ENCODE assay signal across 8 cellular contexts in genomic region chrX:43882294-43882681, GRCh38. TPM values are rescaled to one million over a fixed set of nuclear protein-coding genes. Genes with fewer than 3 reads are reported as not detected.
A peak's percentile ranks its signal among the peaks of the same experiment; 100 is the strongest.
DNase-seq lines count a peak whose midpoint lies in the region; ATAC-seq and TF ChIP-seq lines count a peak whose summit lies in the region.

Gene MAOB (minus strand): TSS chrX:43882450. CDS start chrX:43882299, 151 bp downstream.

- no peaks in the 10 kb centered on the region for H3K36me3 Mint-ChIP-seq in activated T-cell treated with anti-CD3 and anti-CD28 coated beads, Interleukin-2, amount 50 U/mL, for 72 hours (ENCODE audit: insufficient read depth in 2 of 2)

- no peaks in the 10 kb centered on the region for H3K79me2 ChIP-seq in GM23248 (ENCODE audit: insufficient read depth)

- H3K4me3 ChIP-seq in GM23248 (0 out of 2 replicates have a peak within 1 kb of the TSS, but pooled peaks have one; percentile 18), left ventricle myocardium inferior (peak within 1 kb of the TSS; percentile 69), retinal pigment epithelial cell (ENCODE audit: low read length) (peak within 1 kb of the TSS; percentile 29)

- intact Hi-C loops in left ventricle myocardium inferior (cut with micrococcal nuclease) = no loop called here

- H4K20me1 ChIP-seq in GM23248 (ENCODE audit: insufficient read depth) = no peaks in the 10 kb centered on the region

- H3K4me3 Mint-ChIP-seq in activated T-cell treated with anti-CD3 and anti-CD28 coated beads, Interleukin-2, amount 50 U/mL, for 72 hours = peak within 1 kb of the TSS in 1 of 2 donors; percentile 24

- no peaks in the 10 kb centered on the region; the same call in 1 of the 2 replicates for H3K27me3 ChIP-seq in GM23248 (replicated peaks; ENCODE audit: insufficient read depth)
- no peaks in the 10 kb centered on the region for H3K27me3 ChIP-seq in left ventricle myocardium inferior (ENCODE audit: low read depth)

- no peaks in the 10 kb centered on the region for H3K36me3 ChIP-seq in GM23248 (ENCODE audit: low read depth)
- H3K36me3 ChIP-seq in left ventricle myocardium inferior = no peaks in the 10 kb centered on the region

- 0% methylated on average over 1 of the region's 36 CpGs; no CpG with 5 or more reads in 1 of the 2 experiments for WGBS in GM23248 (ENCODE audit: low coverage in 1 of 2, low lambda C conversion rate in 2 of 2, missing lambda C conversion rate in 2 of 2), 2 experiments

- H3K9me3 Mint-ChIP-seq in activated T-cell treated with anti-CD3 and anti-CD28 coated beads, Interleukin-2, amount 50 U/mL, for 72 hours = no peaks in the 10 kb centered on the region

- peaks cover 6% of the 10 kb centered on the region for H3K4me1 Mint-ChIP-seq in activated T-cell treated with anti-CD3 and anti-CD28 coated beads, Interleukin-2, amount 50 U/mL, for 72 hours (ENCODE audit: low read depth)

- DNase-seq in GM23248 = peak; percentile 35
- peak; percentile 34 to 44 for DNase-seq in activated T-cell treated with anti-CD3 and anti-CD28 coated beads, Interleukin-2, amount 50 U/mL, for 72 hours
- peak; percentile 61 for DNase-seq in left ventricle myocardium inferior
- no peak for DNase-seq in retinal pigment epithelial cell (ENCODE audit: low read depth)
- DNase-seq in SHP77 (lab: John Stamatoyannopoulos, UW) = no peak
- DNase-seq in NCI-H1694 (lab: John Stamatoyannopoulos, UW) = no peak

- H3K9me2 ChIP-seq in GM23248 (ENCODE audit: insufficient read depth) = no peaks in the 10 kb centered on the region

- no peaks in the 10 kb centered on the region for H3K9me3 ChIP-seq in GM23248 (ENCODE audit: low read depth)
- no peaks in the 10 kb centered on the region for H3K9me3 ChIP-seq in left ventricle myocardium inferior (replicated peaks)

- no peaks in the 10 kb centered on the region for H3F3A ChIP-seq in GM23248 (ENCODE audit: insufficient read depth)

- no peak within 1 kb of the TSS for H3K9ac ChIP-seq in GM23248

- H3K4me2 ChIP-seq in GM23248 (ENCODE audit: unreplicated experiment) = peak within 1 kb of the TSS; percentile 23

- H2AFZ ChIP-seq in GM23248 = no peak within 1 kb of the TSS

- no peak within 1 kb of the TSS for H3K27ac Mint-ChIP-seq in activated T-cell treated with anti-CD3 and anti-CD28 coated beads, Interleukin-2, amount 50 U/mL, for 72 hours

- TF ChIP-seq CTCF in left ventricle myocardium inferior (IDR thresholded peaks at IDR 0.05; ENCODE audit: borderline replicate concordance) (no peak), retinal pigment epithelial cell (conservative IDR thresholded peaks at IDR 0.05; ENCODE audit: low read depth, low read length) (no peak)

- in situ Hi-C loops in GM23248 (cut with MboI) = no loop called here

- H3K4me1 ChIP-seq in GM23248 (ENCODE audit: insufficient read depth) (no peaks in the 10 kb centered on the region), left ventricle myocardium inferior (peaks cover 4% of the 10 kb centered on the region)

- H3K27ac ChIP-seq in GM23248 = no peak within 1 kb of the TSS
- peak within 1 kb of the TSS; percentile 83 for H3K27ac ChIP-seq in left ventricle myocardium inferior (replicated peaks)

- peak; percentile 68 to 76 for ATAC-seq in activated T-cell treated with anti-CD3 and anti-CD28 coated beads, Interleukin-2, amount 50 U/mL, for 72 hours (replicated peaks in 1 of 2)
- no peak for ATAC-seq in HG02642 (IDR thresholded peaks at IDR 0.05; ENCODE audit: poor library complexity, unreplicated experiment)
- ATAC-seq in GM19463 (IDR thresholded peaks at IDR 0.05; ENCODE audit: unreplicated experiment) = no peak

- H3K27me3 Mint-ChIP-seq in activated T-cell treated with anti-CD3 and anti-CD28 coated beads, Interleukin-2, amount 50 U/mL, for 72 hours (ENCODE audit: low read depth) = peaks cover 48% of the 10 kb centered on the region

RNA-seq across cellular contexts. Expression of gene MAOB, which starts in this region (rescaled TPM):
- not detected in 2 replicates for total RNA-seq in GM23248 (2014; rRNA removed; shearing (Covaris generic))
- 0.09 and 0.22 TPM in 2 replicates for polyA plus RNA-seq in GM23248 (2016; fragmentation: Nextera tagmentation; extraction: Ambion mirVana)
- under 1 TPM; 0.10 to 0.30 TPM for total RNA-seq in activated T-cell treated with anti-CD3 and anti-CD28 coated beads, Interleukin-2, amount 50 U/mL, for 72 hours
- total RNA-seq in left ventricle myocardium inferior = 157 TPM

Comparison
In these comparisons a context has a peak if more than half of its experiments do, and no peak if none do; other contexts are left out.
1. RNA of gene MAOB (total RNA-seq): 157 TPM in left ventricle myocardium inferior (single experiment); 0.10 to 0.30 TPM in activated T-cell treated with anti-CD3 and anti-CD28 coated beads, Interleukin-2, amount 50 U/mL, for 72 hours and not detected in GM23248; every median in the first group is over 100 times any median in the second.
2. Peak in DNase-seq, H3K4me3 ChIP-seq and H3K4me2 ChIP-seq in GM23248; RNA of the gene not detected or under 1 TPM.
3. Peak in DNase-seq and ATAC-seq in activated T-cell treated with anti-CD3 and anti-CD28 coated beads, Interleukin-2, amount 50 U/mL, for 72 hours; RNA of the gene not detected or under 1 TPM.
4. H3K4me3 ChIP-seq: peak in every context shown above with its lines; median percentile 69 in left ventricle myocardium inferior; 29 in retinal pigment epithelial cell; 18 in GM23248.